Comparison of ENCODE assay signal across 8 cellular contexts in the genomic region with DNA sequence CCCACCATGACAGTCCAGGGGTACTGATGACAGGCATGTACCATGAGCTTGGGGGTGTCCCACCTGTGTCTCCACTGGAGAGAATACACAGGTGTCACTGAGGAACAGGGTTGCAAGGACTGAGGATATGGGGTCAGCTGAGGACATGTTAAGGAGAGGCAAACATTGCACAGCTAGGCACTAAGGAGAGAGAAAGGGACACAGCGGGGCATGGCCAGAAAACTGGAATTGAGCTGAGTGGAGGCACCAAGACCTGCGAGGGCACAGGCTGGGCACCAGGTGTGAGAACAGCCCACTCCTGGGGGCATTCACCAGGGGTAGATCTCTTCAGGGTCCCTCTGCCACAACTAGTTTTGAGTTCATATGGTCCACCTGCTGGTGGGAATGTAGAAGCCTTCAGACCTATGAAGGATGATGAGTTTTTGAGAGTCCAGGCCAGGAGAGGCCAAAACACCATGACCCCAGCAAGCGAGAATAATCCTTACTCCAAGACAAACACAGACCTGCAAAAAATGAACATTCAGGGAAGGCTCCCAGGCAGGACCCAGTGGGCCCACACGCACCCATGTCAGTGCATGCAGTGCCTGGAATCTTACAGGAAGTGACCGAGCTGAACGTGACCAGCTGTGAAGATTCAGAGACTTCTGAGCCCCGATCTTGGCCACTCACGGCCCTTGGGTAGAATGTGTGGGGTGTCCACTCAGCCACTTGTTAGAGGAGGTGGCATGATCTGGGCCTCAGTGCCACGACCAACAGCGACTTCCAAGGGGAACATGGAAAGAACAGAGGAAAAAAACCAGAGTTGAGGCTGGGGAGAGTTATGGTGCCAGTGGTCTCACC. TPM values are rescaled to one million over a fixed set of nuclear protein-coding genes. Genes with fewer than 3 reads are reported as not detected.
DNase-seq lines count a peak whose midpoint lies in the region; ATAC-seq and TF ChIP-seq lines count a peak whose summit lies in the region.

No MANE protein-coding gene starts in this region.

- DNase-seq in T-helper 1 cell (no peak), SW480 (ENCODE audit: low spot score) (peak; percentile 17), fibroblast of villous mesenchyme (ENCODE audit: low read depth) (no peak), stomach (no peak), NCI-H2107 treated with DMSO at 0.1 percent for 48 hours (lab: John Stamatoyannopoulos, UW; ENCODE audit: unreplicated experiment) (no peak), H4 (ENCODE audit: low spot score) (no peak)

- peak overlapping the region; percentile 93 for H3K4me3 ChIP-seq in fibroblast of villous mesenchyme (ENCODE audit: low read depth, low read length)
- H3K4me3 ChIP-seq in stomach: peak overlapping the region; percentile 70 to 83 (median 78)

- peaks cover 31% of the 10 kb centered on the region for H3K4me1 Mint-ChIP-seq in T-helper 1 cell treated with Interleukin-12 subunit alpha and Interleukin-12 subunit beta and Interleukin-4 antibody, amounts not matched to agents 30 μg/mL and 1 μg/mL, for 36 hours (ENCODE audit: low read depth)

- H3K36me3 Mint-ChIP-seq in T-helper 1 cell treated with Interleukin-12 subunit alpha and Interleukin-12 subunit beta and Interleukin-4 antibody, amounts not matched to agents 30 μg/mL and 1 μg/mL, for 36 hours (ENCODE audit: low read depth): no peaks in the 10 kb centered on the region

- peak overlapping the region; percentile 78 for H3K27ac Mint-ChIP-seq in T-helper 1 cell treated with Interleukin-12 subunit alpha and Interleukin-12 subunit beta and Interleukin-4 antibody, amounts not matched to agents 30 μg/mL and 1 μg/mL, for 36 hours

- no peak for TF ChIP-seq POLR2A in stomach (IDR thresholded peaks at IDR 0.05)

- peak overlapping the region in 3 of 5 donors; percentile 91 to 92 (median 92) for H3K27ac ChIP-seq in stomach

- H3K4me3 Mint-ChIP-seq in T-helper 1 cell treated with Interleukin-12 subunit alpha and Interleukin-12 subunit beta and Interleukin-4 antibody, amounts not matched to agents 30 μg/mL and 1 μg/mL, for 36 hours: peak overlapping the region; percentile 96

- intact Hi-C loops in stomach (cut with DNase I; ENCODE audit: low total_unique reads): no loop called here

- TF ChIP-seq CTCF in fibroblast of villous mesenchyme (IDR thresholded peaks at IDR 0.05; ENCODE audit: insufficient read depth, low read depth, low read length): peak; percentile 49
- peak in 2 of 7 experiments; percentile 11 to 13 for TF ChIP-seq CTCF in stomach (IDR thresholded peaks at IDR 0.05)

- no peaks in the 10 kb centered on the region for H3K36me3 ChIP-seq in stomach

- no peaks in the 10 kb centered on the region for H3K9me3 ChIP-seq in stomach

- no peaks in the 10 kb centered on the region for H3K27me3 Mint-ChIP-seq in T-helper 1 cell treated with Interleukin-12 subunit alpha and Interleukin-12 subunit beta and Interleukin-4 antibody, amounts not matched to agents 30 μg/mL and 1 μg/mL, for 36 hours (ENCODE audit: low read depth)

- no peaks in the 10 kb centered on the region for H3K9me3 Mint-ChIP-seq in T-helper 1 cell treated with Interleukin-12 subunit alpha and Interleukin-12 subunit beta and Interleukin-4 antibody, amounts not matched to agents 30 μg/mL and 1 μg/mL, for 36 hours

- ATAC-seq in HG03457 (IDR thresholded peaks at IDR 0.05; ENCODE audit: unreplicated experiment): no peak

- TF ChIP-seq EP300 in stomach (IDR thresholded peaks at IDR 0.05): no peak

- WGBS in stomach, 5 donors: 54 to 68% (median 67%) methylated on average over 10 of the region's 10 CpGs

- peaks cover 10 to 35% (median 33%) of the 10 kb centered on the region in 4 donors for H3K4me1 ChIP-seq in stomach

- H3K27me3 ChIP-seq in stomach: no peaks in the 10 kb centered on the region

RNA-seq across cellular contexts. Expression of gene ZNF584, which starts 1.4 kb away (rescaled TPM):
- 18.4 and 26.3 TPM in 2 replicates for total RNA-seq in fibroblast of villous mesenchyme
- total RNA-seq in stomach: 100 to 1,000 TPM in 1 of 5 donors, 10 to 100 TPM in 2, 1 to 10 TPM in 1, not detected in 1; 5.4 to 114 (median 17.2) TPM
- 10 to 100 TPM in 1 of 3 donors, 1 to 10 TPM in 2; 5.6 to 10.8 (median 6.8) TPM for polyA plus RNA-seq in stomach
- 15.6 and 23.6 TPM in 2 replicates for total RNA-seq in H4 (2014; rRNA removed; shearing (Covaris generic))

RNA-seq across cellular contexts. Expression of gene RNF225, which starts 11.6 kb away (rescaled TPM):
- under 0.01 TPM in 1 of 2 replicates, not detected in the other for total RNA-seq in fibroblast of villous mesenchyme
- total RNA-seq in stomach: not detected
- polyA plus RNA-seq in stomach: under 1 TPM in 1 of 3 donors, not detected in 2; 0.13 TPM
- total RNA-seq in H4 (2014; rRNA removed; shearing (Covaris generic)): not detected in 2 replicates

RNA-seq across cellular contexts. Expression of gene RPS5, which starts 20.0 kb away (rescaled TPM):
- total RNA-seq in fibroblast of villous mesenchyme (1,142 and 1,183 TPM in 2 replicates), stomach (1,000 to 10,000 TPM in 3 of 5 donors, 100 to 1,000 TPM in 2; 801 to 1,605 (median 1,501) TPM)
- 1,000 to 10,000 TPM; 1,495 to 2,322 (median 1,503) TPM for polyA plus RNA-seq in stomach
- total RNA-seq in H4 (2014; rRNA removed; shearing (Covaris generic)): 3,081 and 3,534 TPM in 2 replicates

RNA-seq across cellular contexts. Expression of gene ZNF837, which starts 26.2 kb away (rescaled TPM):
- total RNA-seq in fibroblast of villous mesenchyme: 1.7 and 2.9 TPM in 2 replicates
- 1 to 10 TPM in 4 of 5 donors, not detected in 1; 1.8 to 8.5 (median 2.3) TPM for total RNA-seq in stomach
- polyA plus RNA-seq in stomach: 1 to 10 TPM; 2.3 to 3.0 (median 2.4) TPM
- total RNA-seq in H4 (2014; rRNA removed; shearing (Covaris generic)): 1.4 and 1.9 TPM in 2 replicates

RNA-seq across cellular contexts. Expression of gene ZNF132, which starts 32.9 kb away (rescaled TPM):
- total RNA-seq in fibroblast of villous mesenchyme (8.7 and 11.7 TPM in 2 replicates), stomach (1 to 10 TPM; 3.0 to 8.9 (median 6.4) TPM)
- 1 to 10 TPM in 2 of 3 donors, under 1 TPM in 1; 0.68 to 1.2 (median 1.1) TPM for polyA plus RNA-seq in stomach
- total RNA-seq in H4 (2014; rRNA removed; shearing (Covaris generic)): 4.0 and 6.4 TPM in 2 replicates
